1 cellular context compared by ENCODE assay signal in genomic region chr19:47035127-47035494, GRCh38.
TF ChIP-seq lines count a peak whose summit lies in the region.

No MANE protein-coding gene starts in this region.

TF ChIP-seq in K562, 482 proteins besides CTCF, POLR2A, EP300 and RAD21 (continued from another document and continues in another):
- peak; percentile 42; the same call in 1 of the 2 replicates for TF ChIP-seq TFAP4 (CRISPR knock-in tag; IDR thresholded peaks at IDR 0.05; ENCODE audit: borderline replicate concordance)
- no peak for TF ChIP-seq CHD4 (IDR thresholded peaks at IDR 0.05; ENCODE audit: insufficient read depth, insufficient replicate concordance, low read depth, low read length, poor library complexity, severe bottlenecking)
- TF ChIP-seq ZBTB9 (CRISPR knock-in tag; IDR thresholded peaks at IDR 0.05), result no peak
- peak; percentile 69 for TF ChIP-seq USF2 (CRISPR knock-in tag; IDR thresholded peaks at IDR 0.05)
- no peak for TF ChIP-seq HMG20A (CRISPR knock-in tag; conservative IDR thresholded peaks at IDR 0.05)
- no peak for TF ChIP-seq SREBF1 (IDR thresholded peaks at IDR 0.05; ENCODE audit: borderline replicate concordance, low read depth, low read length)
- TF ChIP-seq RAD51 (IDR thresholded peaks at IDR 0.05; ENCODE audit: borderline replicate concordance, low read depth), result peak; percentile 80
- TF ChIP-seq PRPF4 (IDR thresholded peaks at IDR 0.05; ENCODE audit: insufficient read depth, low read depth, low read length, poor library complexity, severe bottlenecking), result no peak
- TF ChIP-seq PHF8 (IDR thresholded peaks at IDR 0.05; ENCODE audit: borderline replicate concordance, low read length), result 0 out of 2 replicates have a peak, but pooled peaks have one; percentile 4
- peak; percentile 67; the same call in 1 of the 2 replicates for TF ChIP-seq MAX (CRISPR knock-in tag; IDR thresholded peaks at IDR 0.05)
- TF ChIP-seq EGR1 (conservative IDR thresholded peaks at IDR 0.05), result no peak
- no peak for TF ChIP-seq FOXA3 (CRISPR knock-in tag; conservative IDR thresholded peaks at IDR 0.05 in 1 of 2, IDR thresholded peaks at IDR 0.05 in 1 of 2)
- no peak for TF ChIP-seq ARNT (IDR thresholded peaks at IDR 0.05)
- 0 out of 2 replicates have a peak, but pooled peaks have one; percentile 8 for TF ChIP-seq ZNF263 (CRISPR knock-in tag; IDR thresholded peaks at IDR 0.05; ENCODE audit: borderline replicate concordance)
- no peak for TF ChIP-seq CREB1 (IDR thresholded peaks at IDR 0.05)
- TF ChIP-seq CREB1 (CRISPR knock-in tag; IDR thresholded peaks at IDR 0.05), result peak; percentile 11; the same call in 1 of the 2 replicates
- TF ChIP-seq KAT7 (CRISPR knock-in tag; IDR thresholded peaks at IDR 0.05; ENCODE audit: borderline replicate concordance), result 0 out of 2 replicates have a peak, but pooled peaks have one; percentile 40
- no peak for TF ChIP-seq MCM5 (IDR thresholded peaks at IDR 0.05; ENCODE audit: low read depth)
- TF ChIP-seq PKNOX1 (IDR thresholded peaks at IDR 0.05), result peak; percentile 51
- peak; percentile 53; the same call in 1 of the 2 replicates for TF ChIP-seq HDAC2 (IDR thresholded peaks at IDR 0.05)
- TF ChIP-seq MITF (IDR thresholded peaks at IDR 0.05), result peak; percentile 56; the same call in 1 of the 2 replicates
- TF ChIP-seq JUN (IDR thresholded peaks at IDR 0.05; ENCODE audit: borderline replicate concordance, low read depth, low read length), result no peak
- no peak for TF ChIP-seq JUN (CRISPR knock-in tag; IDR thresholded peaks at IDR 0.05; ENCODE audit: borderline replicate concordance)
- peak; percentile 36 for TF ChIP-seq RBM39 (optimal IDR thresholded peaks at IDR 0.05; ENCODE audit: low read depth, low read length)
- no peak for TF ChIP-seq RBM34 (IDR thresholded peaks at IDR 0.05; ENCODE audit: borderline replicate concordance, insufficient read depth, low read length)
- TF ChIP-seq NR3C1 (CRISPR knock-in tag; IDR thresholded peaks at IDR 0.05), result no peak
- TF ChIP-seq LCOR (CRISPR knock-in tag; IDR thresholded peaks at IDR 0.05), result 0 out of 2 replicates have a peak, but pooled peaks have one; percentile 51
- no peak for TF ChIP-seq CCNT2 (IDR thresholded peaks at IDR 0.05; ENCODE audit: borderline replicate concordance, extremely low read depth, insufficient read length, low read depth, low read length)
- peak; percentile 60; the same call in 1 of the 2 replicates for TF ChIP-seq RFX1 (IDR thresholded peaks at IDR 0.05)
- TF ChIP-seq ETV6 (IDR thresholded peaks at IDR 0.05; ENCODE audit: borderline replicate concordance in 1 of 2, low read depth in 2 of 2, low read length in 1 of 2), result no peak
- TF ChIP-seq ETV6 (CRISPR knock-in tag; IDR thresholded peaks at IDR 0.05; ENCODE audit: borderline replicate concordance), result no peak
- TF ChIP-seq AFF4 (CRISPR knock-in tag; IDR thresholded peaks at IDR 0.05), result peak; percentile 71; the same call in 1 of the 2 replicates
- no peak for TF ChIP-seq FOXP1 (CRISPR knock-in tag; IDR thresholded peaks at IDR 0.05)
- TF ChIP-seq ZC3H4 (CRISPR knock-in tag; IDR thresholded peaks at IDR 0.05; ENCODE audit: borderline replicate concordance), result no peak
- TF ChIP-seq ZNF764 (CRISPR knock-in tag; IDR thresholded peaks at IDR 0.05; ENCODE audit: low read depth), result no peak
- TF ChIP-seq TOE1 (IDR thresholded peaks at IDR 0.05; ENCODE audit: borderline replicate concordance), result peak; percentile 78; the same call in 1 of the 2 replicates
- TF ChIP-seq TOE1 (CRISPR knock-in tag; IDR thresholded peaks at IDR 0.05; ENCODE audit: borderline replicate concordance, low read depth), result no peak
- TF ChIP-seq CREBBP (IDR thresholded peaks at IDR 0.05; ENCODE audit: low read depth, low read length), result no peak
- peak; percentile 34 for TF ChIP-seq TFE3 (CRISPR knock-in tag; IDR thresholded peaks at IDR 0.05)
- peak in 1 of 2 experiments; percentile 51; a peak in 3 of 4 replicates for TF ChIP-seq KDM1A (IDR thresholded peaks at IDR 0.05)
